Comparison of ENCODE assay signal across 8 cellular contexts in the genomic region with DNA sequence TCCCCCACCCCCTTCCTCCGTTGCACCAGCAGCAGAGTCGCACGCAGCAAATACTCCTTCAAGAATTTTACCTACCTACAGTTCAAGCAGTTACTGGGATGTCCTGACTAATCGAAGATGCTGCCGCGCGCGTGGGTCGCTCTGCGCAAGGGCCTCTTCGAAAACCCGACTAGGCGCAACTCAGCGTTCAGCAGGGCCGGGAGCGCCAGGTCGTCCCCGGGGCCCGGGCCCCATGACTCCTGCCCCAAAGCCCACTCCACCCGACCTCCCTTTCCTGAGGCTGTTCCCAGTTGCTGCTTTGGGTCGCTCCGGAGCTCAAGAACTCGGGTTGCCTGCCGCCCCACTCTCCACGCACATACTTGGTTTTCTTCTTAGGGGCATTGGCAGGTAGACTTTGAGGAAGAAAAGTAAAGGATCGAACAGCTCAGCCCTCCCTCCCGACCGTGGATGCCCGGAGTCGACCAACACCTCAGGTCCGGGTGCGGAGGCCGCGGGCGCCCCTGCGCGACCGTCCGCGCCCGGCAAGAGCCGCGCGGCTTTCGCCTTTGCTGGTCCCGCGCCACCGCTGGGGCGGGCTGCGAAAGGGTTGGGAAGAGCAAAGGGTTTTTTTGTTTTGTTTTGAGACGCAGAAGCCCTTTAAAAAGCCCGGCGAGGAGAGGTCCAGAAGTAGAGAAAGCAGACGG. TPM values are rescaled to one million over a fixed set of nuclear protein-coding genes. Genes with fewer than 3 reads are reported as not detected.
DNase-seq lines count a peak whose midpoint lies in the region; ATAC-seq and TF ChIP-seq lines count a peak whose summit lies in the region.

No MANE protein-coding gene starts in this region.

- H3K36me3 Mint-ChIP-seq in endothelial cell (ENCODE audit: low read depth, unreplicated experiment): peaks cover 45% of the 10 kb centered on the region
- no peaks in the 10 kb centered on the region for H3K36me3 Mint-ChIP-seq in natural killer cell treated with Interleukin-12 subunit alpha and Interleukin-12 subunit beta and Interleukin-15 and Interleukin-18, amount 100 ng/mL, for 72 hours

- no peaks in the 10 kb centered on the region for H3K9me3 Mint-ChIP-seq in endothelial cell (ENCODE audit: unreplicated experiment)
- no peaks in the 10 kb centered on the region for H3K9me3 Mint-ChIP-seq in natural killer cell treated with Interleukin-12 subunit alpha and Interleukin-12 subunit beta and Interleukin-15 and Interleukin-18, amount 100 ng/mL, for 72 hours

- H3K4me1 Mint-ChIP-seq in endothelial cell (ENCODE audit: unreplicated experiment): peaks cover 49% of the 10 kb centered on the region
- H3K4me1 Mint-ChIP-seq in natural killer cell treated with Interleukin-12 subunit alpha and Interleukin-12 subunit beta and Interleukin-15 and Interleukin-18, amount 100 ng/mL, for 72 hours (ENCODE audit: low read depth in 2 of 2): peaks cover 0 to 9% of the 10 kb centered on the region in 2 donors

- in situ Hi-C loops in G401 (cut with HindIII; ENCODE audit: low sequenced_read_pairs): no loop called here

- TF ChIP-seq CTCF in endothelial cell (IDR thresholded peaks at IDR 0.05; ENCODE audit: unreplicated experiment): no peak

- peak overlapping the region; percentile 96 for H3K27ac Mint-ChIP-seq in endothelial cell (ENCODE audit: unreplicated experiment)
- no peak overlapping the region for H3K27ac Mint-ChIP-seq in natural killer cell treated with Interleukin-12 subunit alpha and Interleukin-12 subunit beta and Interleukin-15 and Interleukin-18, amount 100 ng/mL, for 72 hours

- H3K4me3 Mint-ChIP-seq in endothelial cell (ENCODE audit: unreplicated experiment): peak overlapping the region; percentile 99
- peak overlapping the region; percentile 27 for H3K4me3 Mint-ChIP-seq in natural killer cell treated with Interleukin-12 subunit alpha and Interleukin-12 subunit beta and Interleukin-15 and Interleukin-18, amount 100 ng/mL, for 72 hours

- peak; percentile 30 for DNase-seq in G401 (ENCODE audit: low spot score)
- DNase-seq in NCI-H226: peak; percentile 12
- DNase-seq in endothelial cell (ENCODE audit: low spot score): no peak
- DNase-seq in natural killer cell treated with Interleukin-12 subunit alpha and Interleukin-12 subunit beta and Interleukin-15 and Interleukin-18, amount 100 ng/mL, for 72 hours (ENCODE audit: low spot score): no peak
- DNase-seq in islet precursor cell: no peak
- no peak for DNase-seq in kidney tubule cell (ENCODE audit: low spot score)
- no peak for DNase-seq in superior temporal gyrus (ENCODE audit: extremely low spot score)
- no peak for DNase-seq in T1000 (lab: John Stamatoyannopoulos, UW)

- peaks cover 30% of the 10 kb centered on the region for H3K27me3 Mint-ChIP-seq in endothelial cell (ENCODE audit: unreplicated experiment)
- peaks cover 46 to 49% of the 10 kb centered on the region in 2 donors for H3K27me3 Mint-ChIP-seq in natural killer cell treated with Interleukin-12 subunit alpha and Interleukin-12 subunit beta and Interleukin-15 and Interleukin-18, amount 100 ng/mL, for 72 hours

- ATAC-seq in natural killer cell treated with Interleukin-12 subunit alpha and Interleukin-12 subunit beta and Interleukin-15 and Interleukin-18, amount 100 ng/mL, for 72 hours: no peak

RNA-seq across cellular contexts. Expression of a gene that starts 1.9 kb away (rescaled TPM):
- 461 and 546 TPM in 2 replicates for total RNA-seq in G401 (2014; rRNA removed; shearing (Covaris generic))
- 101 TPM for total RNA-seq in endothelial cell (ENCODE audit: unreplicated experiment)
- total RNA-seq in natural killer cell treated with Interleukin-12 subunit alpha and Interleukin-12 subunit beta and Interleukin-15 and Interleukin-18, amount 100 ng/mL, for 72 hours: under 1 TPM in 1 of 2 donors, not detected in 1; 0.26 TPM

Comparison
In these comparisons a context has a peak if more than half of its experiments do, and no peak if none do; other contexts are left out.
1. DNase-seq: peak in G401 (single experiment) and NCI-H226 (single experiment); none in endothelial cell (single experiment), natural killer cell treated with Interleukin-12 subunit alpha and Interleukin-12 subunit beta and Interleukin-15 and Interleukin-18, amount 100 ng/mL, for 72 hours (single experiment), islet precursor cell (single experiment), kidney tubule cell (single experiment), superior temporal gyrus (single experiment) and T1000 (single experiment).
2. RNA of a gene that starts 1.9 kb away (total RNA-seq): 461 to 546 TPM in G401 and 101 TPM in endothelial cell (single experiment); 0.26 TPM in natural killer cell treated with Interleukin-12 subunit alpha and Interleukin-12 subunit beta and Interleukin-15 and Interleukin-18, amount 100 ng/mL, for 72 hours; every median in the first group is over 10 times any median in the second.